In the genomic region with DNA sequence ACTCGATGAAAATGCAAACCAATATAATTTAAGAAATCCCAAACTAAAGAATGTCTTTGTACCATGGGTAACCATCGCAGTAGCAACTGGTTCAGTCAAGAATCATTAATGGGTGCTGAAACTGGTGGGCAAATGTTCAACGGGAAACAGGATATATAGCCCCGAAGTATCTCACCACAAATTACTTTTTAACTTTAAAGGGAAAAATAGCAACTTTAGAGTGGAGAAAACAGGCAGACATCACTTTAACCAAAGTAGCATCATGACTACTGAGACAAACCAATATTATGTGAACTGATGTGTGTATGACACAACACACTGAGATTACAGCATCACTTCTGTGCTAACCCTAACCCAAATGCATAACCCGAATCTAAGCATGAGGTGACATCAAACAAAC, we compare ENCODE assay signal across 26 cellular contexts. TPM values are rescaled to one million over a fixed set of nuclear protein-coding genes. Genes with fewer than 3 reads are reported as not detected.
A peak's percentile ranks its signal among the peaks of the same experiment; 100 is the strongest.
DNase-seq lines count a peak whose midpoint lies in the region; ATAC-seq, FAIRE-seq and TF ChIP-seq lines count a peak whose summit lies in the region.
"Had no signal": no experiment of that assay in that cellular context is flagged by ENCODE, and none has a peak within 500 bp of the region (broad histone marks: within the 10 kb centered on the region; RNA-seq: fewer than 3 reads in every experiment).

No MANE protein-coding gene starts in this region.

- no peaks in the 10 kb centered on the region for H3K4me1 Mint-ChIP-seq in mesothelial cell of epicardium
- H3K4me1 Mint-ChIP-seq: activated CD4-positive, alpha-beta T cell treated with anti-CD3 and anti-CD28 coated beads for 36 hours; activated T-helper 17 cell treated with anti-CD3 and anti-CD28 coated beads, Interleukin-2, amount 50 U/mL, for 72 hours; naive B cell had no signal

- H3K9me3 Mint-ChIP-seq in mesothelial cell of epicardium: no peaks in the 10 kb centered on the region
- H3K9me3 Mint-ChIP-seq: activated naive CD4-positive, alpha-beta T cell treated with anti-CD3 and anti-CD28 coated beads, Interleukin-2, amount 50 U/mL, for 72 hours; activated T-helper 17 cell treated with anti-CD3 and anti-CD28 coated beads, Interleukin-2, amount 50 U/mL, for 72 hours had no signal

- FAIRE-seq in GM19239 (lab: Jason Lieb, UNC): peak; percentile 83
- FAIRE-seq: HTR-8/SVneo had no signal

- TF ChIP-seq CTCF in mesothelial cell of epicardium (IDR thresholded peaks at IDR 0.05; ENCODE audit: unreplicated experiment): no peak

- DNase-seq in GM19239 (ENCODE audit: insufficient read length, low spot score): no peak
- DNase-seq in NCI-H345 treated with DMSO at 0.1 percent for 48 hours (lab: John Stamatoyannopoulos, UW; ENCODE audit: unreplicated experiment): no peak
- no peak for DNase-seq in activated CD4-positive, alpha-beta T cell treated with anti-CD3 and anti-CD28 coated beads for 1 hour
- no peak for DNase-seq in inferior parietal cortex (ENCODE audit: extremely low spot score)
- DNase-seq in mesothelial cell of epicardium (ENCODE audit: low spot score in 2 of 2, unreplicated experiment in 2 of 2): no peak
- DNase-seq: activated CD4-positive, alpha-beta T cell treated with anti-CD3 and anti-CD28 coated beads for 36 hours; aorta; central memory CD4-positive, alpha-beta T cell; COR-L47; dermis blood vessel endothelial cell; DMS79; KG1; left cardiac atrium; mesendoderm; naive B cell; NCI-H1436 treated with DMSO at 0.1 percent for 48 hours; NCI-H524 treated with DMSO at 0.1 percent for 48 hours; nucleus accumbens; stimulated activated CD4-positive, alpha-beta T cell treated with anti-CD3 and anti-CD28 coated beads, Interleukin-4, amount 100 ng/mL, for 1 hour; stimulated activated naive CD4-positive, alpha-beta T cell treated with Interleukin-2 at 50 U/mL for 16 hours had no signal

- no peaks in the 10 kb centered on the region for H3K36me3 Mint-ChIP-seq in mesothelial cell of epicardium
- H3K36me3 Mint-ChIP-seq: activated naive CD4-positive, alpha-beta T cell treated with anti-CD3 and anti-CD28 coated beads, Interleukin-2, amount 50 U/mL, for 72 hours; naive B cell had no signal

- H3K27ac Mint-ChIP-seq in mesothelial cell of epicardium: no peak overlapping the region
- H3K27ac Mint-ChIP-seq: activated CD4-positive, alpha-beta T cell treated with anti-CD3 and anti-CD28 coated beads for 36 hours; activated naive CD4-positive, alpha-beta T cell treated with anti-CD3 and anti-CD28 coated beads, Interleukin-2, amount 50 U/mL, for 72 hours; activated T-helper 17 cell treated with anti-CD3 and anti-CD28 coated beads, Interleukin-2, amount 50 U/mL, for 72 hours had no signal

- H3K4me3 Mint-ChIP-seq in mesothelial cell of epicardium: no peak overlapping the region
- H3K4me3 Mint-ChIP-seq: activated CD4-positive, alpha-beta T cell treated with anti-CD3 and anti-CD28 coated beads for 36 hours; activated T-helper 17 cell treated with anti-CD3 and anti-CD28 coated beads, Interleukin-2, amount 50 U/mL, for 72 hours; naive B cell had no signal

- ATAC-seq in GM21737 (IDR thresholded peaks at IDR 0.05; ENCODE audit: unreplicated experiment) (peak; percentile 66), HG03354 (IDR thresholded peaks at IDR 0.05; ENCODE audit: poor library complexity, severe bottlenecking, unreplicated experiment) (peak; percentile 84)
- ATAC-seq: activated CD4-positive, alpha-beta T cell treated with anti-CD3 and anti-CD28 coated beads for 36 hours; activated naive CD4-positive, alpha-beta T cell treated with anti-CD3 and anti-CD28 coated beads, Interleukin-2, amount 50 U/mL, for 72 hours; HCT116; left cardiac atrium had no signal

- peaks cover 3% of the 10 kb centered on the region for H3K27me3 Mint-ChIP-seq in mesothelial cell of epicardium (ENCODE audit: low read depth)
- H3K27me3 Mint-ChIP-seq: activated T-helper 17 cell treated with anti-CD3 and anti-CD28 coated beads, Interleukin-2, amount 50 U/mL, for 72 hours had no signal

RNA-seq across cellular contexts. Expression of a gene that starts 33.8 kb away (rescaled TPM):
- total RNA-seq in mesothelial cell of epicardium: 60.1 to 77.1 TPM (median 62.9 TPM) in 3 replicates

RNA-seq across cellular contexts. Expression of a gene that starts 37.9 kb away (rescaled TPM):
- 2.3 to 3.5 TPM (median 3.3 TPM) in 3 replicates for total RNA-seq in mesothelial cell of epicardium
